10 cellular contexts compared by ENCODE assay signal in the genomic region with DNA sequence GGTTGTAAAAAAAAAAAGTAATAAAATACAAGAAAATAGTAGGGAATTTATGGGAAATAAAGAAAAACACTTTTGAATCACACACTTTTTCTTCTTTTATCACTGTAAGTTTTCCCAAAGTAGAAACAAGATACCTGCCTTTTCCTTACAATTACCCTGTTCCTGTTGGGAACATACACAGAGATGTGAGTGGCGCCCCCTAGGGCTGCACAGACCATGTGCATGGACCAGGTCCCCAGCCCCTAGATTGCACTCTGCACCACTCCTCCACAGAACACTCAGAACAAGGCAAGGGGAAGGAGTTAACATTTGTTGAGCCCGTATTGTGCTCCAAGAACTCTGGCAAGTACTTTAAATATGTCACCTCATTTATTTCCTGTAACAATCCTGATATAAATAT.
DNase-seq lines count a peak whose midpoint lies in the region; TF ChIP-seq lines count a peak whose summit lies in the region.
"Had no signal": no experiment of that assay in that cellular context is flagged by ENCODE, and none has a peak within 500 bp of the region (broad histone marks: within the 10 kb centered on the region; RNA-seq: fewer than 3 reads in every experiment).

No MANE protein-coding gene starts in this region.

- peak; percentile 45; the same call in 1 of the 2 replicates for TF ChIP-seq CTCF in OCI-LY1 (IDR thresholded peaks at IDR 0.05; ENCODE audit: low read length)
- TF ChIP-seq CTCF in fibroblast of mammary gland (conservative IDR thresholded peaks at IDR 0.05; ENCODE audit: control insufficient read depth, insufficient read depth, low read depth, low read length): peak; percentile 43

- H3F3A ChIP-seq in OCI-LY1 (ENCODE audit: insufficient read depth, low read length): no peaks in the 10 kb centered on the region

- H3K4me1 ChIP-seq in OCI-LY1 (ENCODE audit: insufficient read depth, low read length, severe bottlenecking): no peaks in the 10 kb centered on the region

- no peaks in the 10 kb centered on the region for H3K9me2 ChIP-seq in OCI-LY1 (ENCODE audit: low read depth, low read length)

- no peaks in the 10 kb centered on the region for H3K36me3 ChIP-seq in OCI-LY1 (ENCODE audit: insufficient read depth, low read length)
- H3K36me3 ChIP-seq: BLaER1 treated with 17β-estradiol and CSF1 and Interleukin-3, amounts not matched to agents 10 nM and 100 nM had no signal

- H3K4me2 ChIP-seq in OCI-LY1 (ENCODE audit: low read length): no peak overlapping the region
- H3K4me2 ChIP-seq: BLaER1 treated with 17β-estradiol and CSF1 and Interleukin-3, amounts not matched to agents 10 nM and 100 nM had no signal

- H3K4me3 ChIP-seq in OCI-LY1 (ENCODE audit: low read depth, low read length, poor library complexity, severe bottlenecking) (no peak overlapping the region), fibroblast of mammary gland (ENCODE audit: control insufficient read depth, low read depth, low read length) (no peak overlapping the region)
- H3K4me3 ChIP-seq: BLaER1 treated with 17β-estradiol and CSF1 and Interleukin-3, amounts not matched to agents 10 nM and 100 nM had no signal

- DNase-seq in activated CD4-positive, CD25-positive, alpha-beta regulatory T cell treated with anti-CD3 and anti-CD28 coated beads, Interleukin-2, amount 50 U/mL, for 72 hours: peak; percentile 35
- no peak for DNase-seq in activated CD4-positive, CD25-positive, alpha-beta regulatory T cell (lab: John Stamatoyannopoulos, UW)
- no peak for DNase-seq in fibroblast of mammary gland (ENCODE audit: low read depth)
- peak; percentile 13 to 21 for DNase-seq in stimulated activated CD4-positive, alpha-beta T cell treated with anti-CD3 and anti-CD28 coated beads, Interleukin-2, amount 100 ng/mL, for 48 hours
- no peak for DNase-seq in NCI-H2081 treated with DMSO at 0.1 percent for 48 hours (lab: John Stamatoyannopoulos, UW)
- no peak for DNase-seq in effector CD8-positive, alpha-beta T cell (lab: John Stamatoyannopoulos, UW)
- no peak for DNase-seq in G401 (ENCODE audit: low spot score)
- DNase-seq: naive B cell had no signal

- no peaks in the 10 kb centered on the region for H4K20me1 ChIP-seq in OCI-LY1 (ENCODE audit: insufficient read depth, low read length)
- H4K20me1 ChIP-seq: BLaER1 treated with 17β-estradiol and CSF1 and Interleukin-3, amounts not matched to agents 10 nM and 100 nM had no signal

- no peaks in the 10 kb centered on the region for H3K27me3 ChIP-seq in OCI-LY1 (ENCODE audit: insufficient read depth, low read length)
- H3K27me3 ChIP-seq: BLaER1 treated with 17β-estradiol and CSF1 and Interleukin-3, amounts not matched to agents 10 nM and 100 nM had no signal

- no peak overlapping the region for H3K27ac ChIP-seq in OCI-LY1 (ENCODE audit: low read depth, low read length, poor library complexity, severe bottlenecking)
- H3K27ac ChIP-seq: BLaER1 treated with 17β-estradiol and CSF1 and Interleukin-3, amounts not matched to agents 10 nM and 100 nM had no signal

- H2AFZ ChIP-seq in OCI-LY1 (ENCODE audit: low read length): no peak overlapping the region

- no peaks in the 10 kb centered on the region for H3K79me2 ChIP-seq in OCI-LY1 (ENCODE audit: insufficient read depth, low read length)

- in situ Hi-C loops in G401 (cut with HindIII; ENCODE audit: low sequenced_read_pairs): no loop called here

- H3K9ac ChIP-seq in OCI-LY1 (ENCODE audit: low read length): no peak overlapping the region
- H3K9ac ChIP-seq: BLaER1 treated with 17β-estradiol and CSF1 and Interleukin-3, amounts not matched to agents 10 nM and 100 nM had no signal

- H3K9me3 ChIP-seq in OCI-LY1 (ENCODE audit: low read length): no peaks in the 10 kb centered on the region
- H3K9me3 ChIP-seq: BLaER1 treated with 17β-estradiol and CSF1 and Interleukin-3, amounts not matched to agents 10 nM and 100 nM had no signal

Comparison
In these comparisons a context has a peak if more than half of its experiments do, and no peak if none do; other contexts are left out.
1. DNase-seq: peak in activated CD4-positive, CD25-positive, alpha-beta regulatory T cell treated with anti-CD3 and anti-CD28 coated beads, Interleukin-2, amount 50 U/mL, for 72 hours (single experiment) and stimulated activated CD4-positive, alpha-beta T cell treated with anti-CD3 and anti-CD28 coated beads, Interleukin-2, amount 100 ng/mL, for 48 hours (2 of 2); none in activated CD4-positive, CD25-positive, alpha-beta regulatory T cell (0 of 4), fibroblast of mammary gland (single experiment), NCI-H2081 treated with DMSO at 0.1 percent for 48 hours (single experiment), effector CD8-positive, alpha-beta T cell (single experiment) and G401 (single experiment).